In the genomic region with DNA sequence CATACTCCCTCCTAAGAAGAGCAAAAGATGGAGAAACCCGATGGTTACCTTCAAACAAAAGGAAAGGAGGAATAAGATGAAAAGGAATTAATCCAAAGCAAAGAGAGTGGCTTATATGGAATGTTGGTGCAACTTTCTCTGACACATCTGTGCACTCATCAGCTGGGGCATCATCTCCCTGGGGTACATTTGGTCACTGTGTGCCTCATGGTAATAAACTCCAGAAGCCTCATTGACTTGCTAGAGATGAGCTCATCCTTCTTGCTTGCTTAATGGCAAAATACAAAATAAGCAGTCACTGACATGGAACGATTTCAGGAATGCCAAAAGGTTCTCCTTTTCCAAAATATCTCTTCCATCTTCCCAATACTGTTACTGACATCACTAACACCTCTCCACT, we compare ENCODE assay signal across 21 cellular contexts. TPM values are rescaled to one million over a fixed set of nuclear protein-coding genes. Genes with fewer than 3 reads are reported as not detected.
A peak's percentile ranks its signal among the peaks of the same experiment; 100 is the strongest.
DNase-seq lines count a peak whose midpoint lies in the region; ATAC-seq, FAIRE-seq and TF ChIP-seq lines count a peak whose summit lies in the region.
"Had no signal": no experiment of that assay in that cellular context is flagged by ENCODE, and none has a peak within 500 bp of the region (broad histone marks: within the 10 kb centered on the region; RNA-seq: fewer than 3 reads in every experiment).

No MANE protein-coding gene starts in this region.

- H3K36me3 ChIP-seq in breast epithelium (no peaks in the 10 kb centered on the region), tibial artery (peaks cover 3 to 16% (median 10%) of the 10 kb centered on the region in 3 donors)

- no TSS peak for BruUV-seq in MCF 10A (replicated peaks; lab: Mats Ljungman, UMichigan)

- TF ChIP-seq CTCF in MCF 10A (IDR thresholded peaks at IDR 0.05; ENCODE audit: unreplicated experiment) (no peak), breast epithelium (IDR thresholded peaks at IDR 0.05) (no peak), tibial artery (IDR thresholded peaks at IDR 0.05) (no peak)

- H3K9me3 ChIP-seq in breast epithelium (no peaks in the 10 kb centered on the region), tibial artery (no peaks in the 10 kb centered on the region)

- H3K9me3 Mint-ChIP-seq in MCF 10A (ENCODE audit: unreplicated experiment): no peaks in the 10 kb centered on the region
- H3K9me3 Mint-ChIP-seq: activated CD4-positive, alpha-beta memory T cell treated with anti-CD3 and anti-CD28 coated beads, Interleukin-2, amount 10 ng/mL, durations not matched to agents 7 days and 5 days; activated T-helper 2 cell treated with anti-CD3 and anti-CD28 coated beads, Interferon-gamma antibody, Interleukin-2, Interleukin-4, amounts not matched to agents 10 μg/mL and 5 μg/mL and 100 μg/mL, durations not matched to agents 14 hours and 24 hours and 36 hours; effector memory CD8-positive, alpha-beta T cell; nephron; stimulated activated naive CD8-positive, alpha-beta T cell treated with anti-CD3 and anti-CD28 coated beads, Interleukin-15, amount 100 ng/mL, for 72 hours had no signal

- H3K27me3 ChIP-seq in breast epithelium (no peaks in the 10 kb centered on the region), tibial artery (no peaks in the 10 kb centered on the region)

- TF ChIP-seq POLR2A in breast epithelium (IDR thresholded peaks at IDR 0.05): no peak

- H3K27ac ChIP-seq in breast epithelium (peak overlapping the region in 1 of 2 donors; percentile 38), tibial artery (peak overlapping the region; percentile 23 to 51)

- POLR2A ChIA-PET in MCF 10A (lab: Yijun Ruan, JAX): interaction anchor here (1.0 to 1.6 kb wide), 4 partner anchors 10 to 22 kb away, joined by 3 to 4 read pairs (median 4); no protein-coding TSS in a partner anchor

- FAIRE-seq in frontal cortex (lab: Jason Lieb, UNC): no peak

- no peaks in the 10 kb centered on the region for H3K27me3 Mint-ChIP-seq in MCF 10A (ENCODE audit: insufficient read depth, unreplicated experiment)

- H3K4me3 Mint-ChIP-seq in MCF 10A (ENCODE audit: unreplicated experiment): no peak overlapping the region
- H3K4me3 Mint-ChIP-seq: activated CD4-positive, alpha-beta memory T cell treated with anti-CD3 and anti-CD28 coated beads, Interleukin-2, amount 10 ng/mL, durations not matched to agents 7 days and 5 days; effector memory CD8-positive, alpha-beta T cell; nephron; stimulated activated naive CD8-positive, alpha-beta T cell treated with anti-CD3 and anti-CD28 coated beads, Interleukin-15, amount 100 ng/mL, for 72 hours had no signal

- no peaks in the 10 kb centered on the region for H3K4me1 ChIP-seq in breast epithelium
- peaks cover 0 to 99% (median 30%) of the 10 kb centered on the region in 4 donors for H3K4me1 ChIP-seq in tibial artery

- peaks cover 45% of the 10 kb centered on the region for H3K4me1 Mint-ChIP-seq in MCF 10A (ENCODE audit: insufficient read depth, unreplicated experiment)
- H3K4me1 Mint-ChIP-seq: activated CD4-positive, alpha-beta memory T cell treated with anti-CD3 and anti-CD28 coated beads, Interleukin-2, amount 10 ng/mL, durations not matched to agents 7 days and 5 days; nephron; stimulated activated naive CD8-positive, alpha-beta T cell treated with anti-CD3 and anti-CD28 coated beads, Interleukin-15, amount 100 ng/mL, for 72 hours had no signal

- intact Hi-C loops in MCF 10A (cut with micrococcal nuclease): no loop called here
- intact Hi-C loops in breast epithelium (cut with DNase I; ENCODE audit: low total_unique reads): no loop called here
- intact Hi-C loops in tibial artery (cut with DNase I; ENCODE audit: low total_unique reads): no loop called here

- peaks cover 88% of the 10 kb centered on the region for H3K36me3 Mint-ChIP-seq in MCF 10A (ENCODE audit: insufficient read depth, unreplicated experiment)

- CTCF ChIA-PET in MCF 10A (lab: Yijun Ruan, JAX): interaction anchor here (0.7 to 1.4 kb wide), 5 partner anchors 21 to 311 kb away, joined by 3 to 6 read pairs (median 3); no protein-coding TSS in a partner anchor

- H3K4me3 ChIP-seq in breast epithelium: no peak overlapping the region
- no peak overlapping the region for H3K4me3 ChIP-seq in tibial artery

- ATAC-seq in GM21447 (IDR thresholded peaks at IDR 0.05; ENCODE audit: unreplicated experiment): no peak
- ATAC-seq: effector memory CD8-positive, alpha-beta T cell; left lobe of liver; sciatic nerve; stimulated activated naive CD8-positive, alpha-beta T cell treated with anti-CD3 and anti-CD28 coated beads, Interleukin-15, amount 100 ng/mL, for 72 hours had no signal

- H3K27ac Mint-ChIP-seq in MCF 10A (ENCODE audit: low read depth, unreplicated experiment): peak overlapping the region; percentile 36
- H3K27ac Mint-ChIP-seq: activated CD4-positive, alpha-beta memory T cell treated with anti-CD3 and anti-CD28 coated beads, Interleukin-2, amount 10 ng/mL, durations not matched to agents 7 days and 5 days; activated T-helper 2 cell treated with anti-CD3 and anti-CD28 coated beads, Interferon-gamma antibody, Interleukin-2, Interleukin-4, amounts not matched to agents 10 μg/mL and 5 μg/mL and 100 μg/mL, durations not matched to agents 14 hours and 24 hours and 36 hours; effector memory CD8-positive, alpha-beta T cell; nephron; stimulated activated naive CD8-positive, alpha-beta T cell treated with anti-CD3 and anti-CD28 coated beads, Interleukin-15, amount 100 ng/mL, for 72 hours had no signal

- DNase-seq in MCF 10A (ENCODE audit: unreplicated experiment) (no peak), breast epithelium (ENCODE audit: low spot score in 2 of 2) (no peak), astrocyte of the hippocampus (ENCODE audit: low read depth, low spot score) (peak; percentile 17), kidney tubule cell (ENCODE audit: low spot score) (peak; percentile 77), tibial artery (no peak), frontal cortex (ENCODE audit: low spot score in 2 of 2) (no peak), RPMI8226 (no peak)
- DNase-seq: 8988T; activated CD4-positive, alpha-beta memory T cell treated with anti-CD3 and anti-CD28 coated beads, Interleukin-2, amount 10 ng/mL, durations not matched to agents 7 days and 5 days; COR-L47; effector memory CD8-positive, alpha-beta T cell; H7; KBM-7; NCI-H1694; NCI-H524 treated with DMSO at 0.1 percent for 48 hours; stimulated activated naive CD8-positive, alpha-beta T cell treated with anti-CD3 and anti-CD28 coated beads, Interleukin-15, amount 100 ng/mL, for 72 hours had no signal

RNA-seq across cellular contexts. Expression of gene CAV1, which starts 22.5 kb away (rescaled TPM):
- 225 and 267 TPM in 2 replicates for total RNA-seq in MCF 10A (2022)
- 100 to 1,000 TPM; 117 to 729 (median 154) TPM for total RNA-seq in breast epithelium
- total RNA-seq in frontal cortex: 17.5 TPM

RNA-seq across cellular contexts. Expression of gene CAV2, which starts 47.8 kb away (rescaled TPM):
- 155 and 171 TPM in 2 replicates for total RNA-seq in MCF 10A (2022)
- total RNA-seq in breast epithelium: 100 to 1,000 TPM in 1 of 3 donors, 10 to 100 TPM in 2; 63.3 to 311 (median 97.6) TPM
- total RNA-seq in frontal cortex: 25.7 TPM
- total RNA-seq: activated CD4-positive, alpha-beta memory T cell treated with anti-CD3 and anti-CD28 coated beads, Interleukin-2, amount 10 ng/mL, durations not matched to agents 7 days and 5 days; activated T-helper 2 cell treated with anti-CD3 and anti-CD28 coated beads, Interferon-gamma antibody, Interleukin-2, Interleukin-4, amounts not matched to agents 10 μg/mL and 5 μg/mL and 100 μg/mL, durations not matched to agents 14 hours and 24 hours and 36 hours had no signal

Comparison
In these comparisons a context has a peak if more than half of its experiments do, and no peak if none do; other contexts are left out.
1. DNase-seq: peak in astrocyte of the hippocampus (single experiment) and kidney tubule cell (single experiment); none in MCF 10A (single experiment), breast epithelium (0 of 2), tibial artery (0 of 2), frontal cortex (0 of 2) and RPMI8226 (single experiment).